In the genomic region with DNA sequence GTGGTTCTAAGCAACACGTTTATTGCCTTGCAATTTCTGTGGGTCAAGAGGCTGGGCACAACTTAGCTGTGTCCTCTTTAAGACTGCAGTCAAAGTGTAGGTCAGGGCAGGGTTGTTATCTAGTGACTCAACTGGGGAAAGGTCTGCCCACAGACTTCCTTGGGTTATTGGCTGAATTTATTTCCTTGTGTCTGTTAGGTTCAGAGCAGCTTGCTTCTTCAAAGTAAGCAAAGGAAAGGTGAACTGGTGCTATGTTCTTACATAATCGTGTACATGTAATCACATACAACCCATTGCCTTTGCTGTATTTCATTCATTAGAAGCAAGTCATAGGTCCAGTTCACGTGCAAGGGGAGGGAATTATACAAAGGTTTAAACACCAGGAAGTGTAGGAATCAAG, we compare ENCODE assay signal across 7 cellular contexts. TPM values are rescaled to one million over a fixed set of nuclear protein-coding genes. Genes with fewer than 3 reads are reported as not detected.
DNase-seq lines count a peak whose midpoint lies in the region; ATAC-seq and TF ChIP-seq lines count a peak whose summit lies in the region.
"Not testable (repeated sequence)": the region's sequence is repeated elsewhere in the genome, so short reads cannot be mapped to it uniquely, and the experiment has no call there.

No MANE protein-coding gene starts in this region.

- not testable (repeated sequence) for TF ChIP-seq CTCF in DOHH2 (IDR thresholded peaks at IDR 0.05; ENCODE audit: low read depth, low read length, poor library complexity, severe bottlenecking); epithelial cell of proximal tubule (conservative IDR thresholded peaks at IDR 0.05; ENCODE audit: low read depth, low read length)

- CTCF ChIA-PET in activated CD8-positive, alpha-beta memory T cell treated with anti-CD3 and anti-CD28 coated beads, Interleukin-2, amount 10 ng/mL, durations not matched to agents 7 days and 5 days (lab: Charles Lee), result interaction anchor here (0.7 to 1.4 kb wide), 3 partner anchors 12 to 40 kb away, joined by 3 to 4 read pairs (median 3); no protein-coding TSS in a partner anchor

- H3K79me2 ChIP-seq in DOHH2 (ENCODE audit: control insufficient read depth, low read length), result peaks cover 98% of the 10 kb centered on the region

- H3K4me1 ChIP-seq in DOHH2 (ENCODE audit: control insufficient read depth, low read length), result peaks cover 82% of the 10 kb centered on the region

- H4K20me1 ChIP-seq in DOHH2 (ENCODE audit: control insufficient read depth, insufficient read depth, low read depth, low read length), result peaks cover 34% of the 10 kb centered on the region

- not testable (repeated sequence) for H3K27me3 ChIP-seq in DOHH2 (ENCODE audit: control insufficient read depth, low read length); MG63

- not testable (repeated sequence) for H3K27me3 Mint-ChIP-seq in activated CD8-positive, alpha-beta memory T cell treated with anti-CD3 and anti-CD28 coated beads, Interleukin-2, amount 10 ng/mL, durations not matched to agents 7 days and 5 days; natural killer cell treated with Interleukin-12 subunit alpha and Interleukin-12 subunit beta and Interleukin-15 and Interleukin-18, amount 100 ng/mL, for 72 hours

- H3K36me3 Mint-ChIP-seq in activated CD8-positive, alpha-beta memory T cell treated with anti-CD3 and anti-CD28 coated beads, Interleukin-2, amount 10 ng/mL, durations not matched to agents 7 days and 5 days, result peaks cover 42% of the 10 kb centered on the region
- peaks cover 17% of the 10 kb centered on the region for H3K36me3 Mint-ChIP-seq in natural killer cell treated with Interleukin-12 subunit alpha and Interleukin-12 subunit beta and Interleukin-15 and Interleukin-18, amount 100 ng/mL, for 72 hours

- not testable (repeated sequence) for H3K27ac ChIP-seq in DOHH2 (ENCODE audit: low read depth, low read length)

- DNase-seq in MG63, result peak; percentile 9
- peak; percentile 67 for DNase-seq in RPMI8226
- DNase-seq in activated CD8-positive, alpha-beta memory T cell treated with anti-CD3 and anti-CD28 coated beads, Interleukin-2, amount 10 ng/mL, durations not matched to agents 7 days and 5 days; epithelial cell of proximal tubule (ENCODE audit: low read depth): not testable (repeated sequence)
- peak; percentile 59 for DNase-seq in natural killer cell treated with Interleukin-12 subunit alpha and Interleukin-12 subunit beta and Interleukin-15 and Interleukin-18, amount 100 ng/mL, for 72 hours (ENCODE audit: low spot score)

- H3F3A ChIP-seq in DOHH2 (ENCODE audit: control insufficient read depth, insufficient read depth), result not testable (repeated sequence)

- peaks cover 58% of the 10 kb centered on the region for H3K4me1 Mint-ChIP-seq in activated CD8-positive, alpha-beta memory T cell treated with anti-CD3 and anti-CD28 coated beads, Interleukin-2, amount 10 ng/mL, durations not matched to agents 7 days and 5 days
- peaks cover 60 to 75% of the 10 kb centered on the region in 2 donors for H3K4me1 Mint-ChIP-seq in natural killer cell treated with Interleukin-12 subunit alpha and Interleukin-12 subunit beta and Interleukin-15 and Interleukin-18, amount 100 ng/mL, for 72 hours (ENCODE audit: low read depth in 2 of 2)

- H3K9me2 ChIP-seq in DOHH2 (replicated peaks; ENCODE audit: control insufficient read depth, low read length), result not testable (repeated sequence)

- ATAC-seq in HG02610 (IDR thresholded peaks at IDR 0.05; ENCODE audit: unreplicated experiment), result peak; percentile 55
- peak; percentile 32 for ATAC-seq in activated CD8-positive, alpha-beta memory T cell treated with anti-CD3 and anti-CD28 coated beads, Interleukin-2, amount 10 ng/mL, durations not matched to agents 7 days and 5 days
- peak; percentile 58 to 63 for ATAC-seq in natural killer cell treated with Interleukin-12 subunit alpha and Interleukin-12 subunit beta and Interleukin-15 and Interleukin-18, amount 100 ng/mL, for 72 hours

- not testable (repeated sequence) for H3K27ac Mint-ChIP-seq in activated CD8-positive, alpha-beta memory T cell treated with anti-CD3 and anti-CD28 coated beads, Interleukin-2, amount 10 ng/mL, durations not matched to agents 7 days and 5 days
- H3K27ac Mint-ChIP-seq in natural killer cell treated with Interleukin-12 subunit alpha and Interleukin-12 subunit beta and Interleukin-15 and Interleukin-18, amount 100 ng/mL, for 72 hours, result peak overlapping the region in 1 of 2 donors; percentile 28

- H3K4me2 ChIP-seq in DOHH2 (ENCODE audit: low read length), result peak overlapping the region; percentile 38

- H3K9me3 Mint-ChIP-seq in activated CD8-positive, alpha-beta memory T cell treated with anti-CD3 and anti-CD28 coated beads, Interleukin-2, amount 10 ng/mL, durations not matched to agents 7 days and 5 days (ENCODE audit: low read depth); natural killer cell treated with Interleukin-12 subunit alpha and Interleukin-12 subunit beta and Interleukin-15 and Interleukin-18, amount 100 ng/mL, for 72 hours: not testable (repeated sequence)

- H3K9me3 ChIP-seq in DOHH2 (ENCODE audit: control insufficient read depth, insufficient read depth, low read length); MG63: not testable (repeated sequence)

- not testable (repeated sequence) for H3K4me3 Mint-ChIP-seq in activated CD8-positive, alpha-beta memory T cell treated with anti-CD3 and anti-CD28 coated beads, Interleukin-2, amount 10 ng/mL, durations not matched to agents 7 days and 5 days
- peak overlapping the region; percentile 63 for H3K4me3 Mint-ChIP-seq in natural killer cell treated with Interleukin-12 subunit alpha and Interleukin-12 subunit beta and Interleukin-15 and Interleukin-18, amount 100 ng/mL, for 72 hours

- peaks cover 11% of the 10 kb centered on the region for H3K36me3 ChIP-seq in DOHH2 (ENCODE audit: control insufficient read depth, low read length)
- not testable (repeated sequence) for H3K36me3 ChIP-seq in MG63

- not testable (repeated sequence) for H3K4me3 ChIP-seq in DOHH2 (ENCODE audit: low read length); MG63
- peak overlapping the region; percentile 9 for H3K4me3 ChIP-seq in epithelial cell of proximal tubule (ENCODE audit: low read depth, low read length)

RNA-seq across cellular contexts. Expression of a gene that starts 5.9 kb away (rescaled TPM):
- total RNA-seq in MG63 (2014; rRNA removed; shearing (Covaris generic); ENCODE audit: low replicate concordance), result 9.1 and 11.4 TPM in 2 replicates
- 10 to 100 TPM; 14.0 to 21.3 TPM for total RNA-seq in activated CD8-positive, alpha-beta memory T cell treated with anti-CD3 and anti-CD28 coated beads, Interleukin-2, amount 10 ng/mL, durations not matched to agents 7 days and 5 days
- 10.4 and 16.5 TPM in 2 replicates for total RNA-seq in epithelial cell of proximal tubule
- total RNA-seq in natural killer cell treated with Interleukin-12 subunit alpha and Interleukin-12 subunit beta and Interleukin-15 and Interleukin-18, amount 100 ng/mL, for 72 hours, result 10 to 100 TPM; 10.4 to 12.3 TPM
